8 cellular contexts compared by ENCODE assay signal in the genomic region with DNA sequence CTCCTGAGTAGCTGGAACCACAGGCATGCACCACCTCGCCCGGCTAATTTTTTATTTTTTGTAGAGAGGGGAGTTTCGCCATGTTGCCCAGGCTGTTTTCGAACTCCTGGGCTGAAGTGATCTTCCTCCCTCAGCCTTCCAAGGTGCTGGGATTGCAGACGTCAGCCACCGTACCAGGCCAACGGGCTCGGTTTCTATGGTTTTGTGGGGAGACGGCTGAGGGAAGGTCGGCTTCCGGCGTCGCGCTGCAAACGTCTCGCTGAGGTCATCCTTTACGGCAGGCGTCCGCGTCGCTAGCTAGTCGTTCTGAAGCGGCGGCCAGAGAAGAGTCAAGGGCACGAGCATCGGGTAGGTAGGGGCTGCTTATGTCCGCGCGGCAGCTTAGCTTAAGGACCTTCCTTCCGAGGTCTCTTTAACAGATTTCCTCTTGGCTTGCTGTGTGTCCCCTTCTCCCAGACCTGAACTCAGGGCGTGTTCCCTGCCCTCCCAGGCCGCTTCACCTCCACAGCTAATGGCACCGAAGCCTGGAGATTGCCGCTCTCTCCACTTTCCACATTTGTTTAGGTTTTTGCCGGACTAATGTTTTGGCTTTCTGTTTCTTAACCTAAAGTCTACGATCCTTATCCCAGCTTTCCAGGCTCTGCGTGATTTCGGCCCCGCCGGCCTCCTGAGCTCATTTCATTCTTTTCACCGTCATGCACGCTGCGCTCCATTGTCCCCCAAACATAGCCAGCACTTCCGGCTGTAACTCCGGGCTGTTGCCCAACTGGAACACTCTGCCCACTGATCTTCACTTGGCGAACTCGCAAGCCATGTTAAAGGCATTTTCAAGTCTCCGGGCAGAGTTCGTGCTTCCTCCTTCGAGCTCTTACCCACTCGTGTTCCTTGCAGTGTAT. TPM values are rescaled to one million over a fixed set of nuclear protein-coding genes. Genes with fewer than 3 reads are reported as not detected.
DNase-seq lines count a peak whose midpoint lies in the region; ATAC-seq and TF ChIP-seq lines count a peak whose summit lies in the region.

Gene NDUFS5, plus strand, starts transcription at position 300 of the 896 bp plus-strand sequence. CDS start 2,375 bp downstream, outside the sequence.

- H3K9me3 Mint-ChIP-seq in GM23338 (peaks cover 7% of the 10 kb centered on the region; the same call in 1 of the 3 replicates), natural killer cell (no peaks in the 10 kb centered on the region)
- no peaks in the 10 kb centered on the region for H3K9me3 Mint-ChIP-seq in activated T-helper 2 cell treated with anti-CD3 and anti-CD28 coated beads, Interferon-gamma antibody, Interleukin-2, Interleukin-4, amounts not matched to agents 10 μg/mL and 5 μg/mL and 100 μg/mL, durations not matched to agents 14 hours and 24 hours and 36 hours

- peak within 1 kb of the TSS; percentile 67 for H2AFZ ChIP-seq in GM23338

- intact Hi-C loops in activated T-helper 2 cell treated with anti-CD3 and anti-CD28 coated beads, Interferon-gamma antibody, Interleukin-2, Interleukin-4, amounts not matched to agents 10 μg/mL and 5 μg/mL and 100 μg/mL, durations not matched to agents 14 hours and 24 hours and 36 hours (cut with micrococcal nuclease) = loop anchor here (1.0 kb wide), 1 partner anchor 34 kb away; no protein-coding TSS in a partner anchor
- intact Hi-C loops in natural killer cell (cut with micrococcal nuclease) = loop anchor here (2.0 to 5.0 kb wide), 3 partner anchors 35 to 167 kb away; partner anchors contain the start of genes AKIRIN1, MYCBP and RRAGC

- H3K4me2 ChIP-seq in GM23338 = peak within 1 kb of the TSS; percentile 78

- H3K27me3 Mint-ChIP-seq in GM23338 (ENCODE audit: insufficient read depth, low read depth, poor library complexity) = peaks cover 10% of the 10 kb centered on the region
- no peaks in the 10 kb centered on the region for H3K27me3 Mint-ChIP-seq in activated T-helper 2 cell treated with anti-CD3 and anti-CD28 coated beads, Interferon-gamma antibody, Interleukin-2, Interleukin-4, amounts not matched to agents 10 μg/mL and 5 μg/mL and 100 μg/mL, durations not matched to agents 14 hours and 24 hours and 36 hours (ENCODE audit: low read depth)
- H3K27me3 Mint-ChIP-seq in natural killer cell (ENCODE audit: low read depth in 2 of 2) = peaks cover 6 to 10% of the 10 kb centered on the region in 2 donors

- peaks cover 50% of the 10 kb centered on the region for H3K79me2 ChIP-seq in GM23338 (replicated peaks; ENCODE audit: insufficient read depth)

- ATAC-seq in GM23338 (peak; percentile 92), RWPE2 (ENCODE audit: low read depth) (peak; percentile 90), natural killer cell (peak; percentile 92 to 95 (median 92))

- peak within 1 kb of the TSS; percentile 92 for H3K4me3 Mint-ChIP-seq in GM23338
- peak within 1 kb of the TSS; percentile 100 for H3K4me3 Mint-ChIP-seq in activated T-helper 2 cell treated with anti-CD3 and anti-CD28 coated beads, Interferon-gamma antibody, Interleukin-2, Interleukin-4, amounts not matched to agents 10 μg/mL and 5 μg/mL and 100 μg/mL, durations not matched to agents 14 hours and 24 hours and 36 hours (ENCODE audit: low read depth)
- peak within 1 kb of the TSS; percentile 93 for H3K4me3 Mint-ChIP-seq in natural killer cell

- no peaks in the 10 kb centered on the region for H3K9me2 ChIP-seq in GM23338 (ENCODE audit: insufficient read depth)

- H3K9me3 ChIP-seq in RWPE2 (ENCODE audit: severe bottlenecking) = no peaks in the 10 kb centered on the region

- peaks cover 8% of the 10 kb centered on the region for H4K20me1 ChIP-seq in GM23338 (replicated peaks; ENCODE audit: insufficient read depth)

- peaks cover 4% of the 10 kb centered on the region; the same call in 1 of the 2 replicates for H3K4me1 ChIP-seq in GM23338 (ENCODE audit: insufficient read depth)
- no peaks in the 10 kb centered on the region for H3K4me1 ChIP-seq in RWPE2 (ENCODE audit: insufficient read depth, poor library complexity, severe bottlenecking)

- TF ChIP-seq CTCF in GM23338 (conservative IDR thresholded peaks at IDR 0.05; ENCODE audit: low read depth in 2 of 2) (no peak), LNCaP clone FGC (IDR thresholded peaks at IDR 0.05; ENCODE audit: control insufficient read depth, extremely low read depth, insufficient read depth) (no peak), RWPE2 (IDR thresholded peaks at IDR 0.05; ENCODE audit: poor library complexity, severe bottlenecking) (no peak), natural killer cell (IDR thresholded peaks at IDR 0.05) (no peak)

- H3K27me3 ChIP-seq in GM23338 (ENCODE audit: insufficient read depth) (no peaks in the 10 kb centered on the region), RWPE2 (ENCODE audit: insufficient read depth, poor library complexity, severe bottlenecking) (no peaks in the 10 kb centered on the region)

- DNase-seq in DMS79 treated with DMSO at 0.1 percent for 48 hours (lab: John Stamatoyannopoulos, UW) (peak; percentile 93), GM23338 (ENCODE audit: low spot score) (peak; percentile 97), LNCaP clone FGC (ENCODE audit: low read depth) (peak; percentile 89), RWPE2 (ENCODE audit: low spot score) (peak; percentile 90), fibroblast of peridontal ligament (ENCODE audit: extremely low read depth) (peak; percentile 89), natural killer cell (peak; percentile 74)
- peak; percentile 79 for DNase-seq in activated T-helper 2 cell treated with anti-CD3 and anti-CD28 coated beads, Interferon-gamma antibody, Interleukin-2, Interleukin-4, amounts not matched to agents 10 μg/mL and 5 μg/mL and 100 μg/mL, durations not matched to agents 14 hours and 24 hours and 36 hours (ENCODE audit: low spot score)
- DNase-seq in stimulated activated naive CD4-positive, alpha-beta T cell (lab: John Stamatoyannopoulos, UW) = peak; percentile 68 to 84 (median 72)

- H3K4me3 ChIP-seq in GM23338 = peak within 1 kb of the TSS; percentile 89
- H3K4me3 ChIP-seq in LNCaP clone FGC (ENCODE audit: low read depth, low read length) = peak within 1 kb of the TSS; percentile 89
- H3K4me3 ChIP-seq in RWPE2 (ENCODE audit: severe bottlenecking) = peak within 1 kb of the TSS; percentile 82

- H3K36me3 ChIP-seq in GM23338 (ENCODE audit: insufficient read depth) (peaks cover 29% of the 10 kb centered on the region), RWPE2 (ENCODE audit: low read depth) (peaks cover 40% of the 10 kb centered on the region)

- H3K27ac Mint-ChIP-seq in GM23338 (peak within 1 kb of the TSS; percentile 99), natural killer cell (peak within 1 kb of the TSS; percentile 89 to 95)
- H3K27ac Mint-ChIP-seq in activated T-helper 2 cell treated with anti-CD3 and anti-CD28 coated beads, Interferon-gamma antibody, Interleukin-2, Interleukin-4, amounts not matched to agents 10 μg/mL and 5 μg/mL and 100 μg/mL, durations not matched to agents 14 hours and 24 hours and 36 hours = peak within 1 kb of the TSS; percentile 100

- H3K27ac ChIP-seq in GM23338 (ENCODE audit: low read depth) (peak within 1 kb of the TSS; percentile 98), RWPE2 (ENCODE audit: poor library complexity, severe bottlenecking) (peak within 1 kb of the TSS; percentile 71)

- H3K36me3 Mint-ChIP-seq in GM23338 (ENCODE audit: low read depth) (peaks cover 42% of the 10 kb centered on the region), natural killer cell (peaks cover 4% of the 10 kb centered on the region)
- peaks cover 32% of the 10 kb centered on the region for H3K36me3 Mint-ChIP-seq in activated T-helper 2 cell treated with anti-CD3 and anti-CD28 coated beads, Interferon-gamma antibody, Interleukin-2, Interleukin-4, amounts not matched to agents 10 μg/mL and 5 μg/mL and 100 μg/mL, durations not matched to agents 14 hours and 24 hours and 36 hours (ENCODE audit: low read depth)

- H3F3A ChIP-seq in GM23338 (replicated peaks; ENCODE audit: low read depth) = peaks cover 9% of the 10 kb centered on the region

- H3K4me1 Mint-ChIP-seq in GM23338 = peaks cover 9% of the 10 kb centered on the region
- peaks cover 16% of the 10 kb centered on the region for H3K4me1 Mint-ChIP-seq in activated T-helper 2 cell treated with anti-CD3 and anti-CD28 coated beads, Interferon-gamma antibody, Interleukin-2, Interleukin-4, amounts not matched to agents 10 μg/mL and 5 μg/mL and 100 μg/mL, durations not matched to agents 14 hours and 24 hours and 36 hours (ENCODE audit: low read depth)
- peaks cover 19% of the 10 kb centered on the region in 2 donors for H3K4me1 Mint-ChIP-seq in natural killer cell

TF ChIP-seq in GM23338, 12 proteins besides CTCF, POLR2A, EP300 and RAD21 (continues in another document):
- TF ChIP-seq CREB1 (CRISPR knock-in tag; IDR thresholded peaks at IDR 0.05; ENCODE audit: low read depth) = peak; percentile 80
- no peak for TF ChIP-seq EZH2 (IDR thresholded peaks at IDR 0.05; ENCODE audit: low read depth, unreplicated experiment)
- no peak for TF ChIP-seq REST (IDR thresholded peaks at IDR 0.05; ENCODE audit: unreplicated experiment)

RNA-seq across cellular contexts. Expression of gene NDUFS5, which starts in this region (rescaled TPM):
- 532 and 878 TPM in 2 replicates for total RNA-seq in GM23338 (2014; rRNA removed; shearing (Covaris generic))
- 2,534 and 2,723 TPM in 2 replicates for polyA plus RNA-seq in GM23338 (2016; fragmentation: Nextera tagmentation; extraction: Ambion mirVana)
- 173 and 188 TPM in 2 replicates for total RNA-seq in activated T-helper 2 cell treated with anti-CD3 and anti-CD28 coated beads, Interferon-gamma antibody, Interleukin-2, Interleukin-4, amounts not matched to agents 10 μg/mL and 5 μg/mL and 100 μg/mL, durations not matched to agents 14 hours and 24 hours and 36 hours
- total RNA-seq in natural killer cell = 10 to 100 TPM; 63.6 to 72.9 (median 71.1) TPM

Comparison
In these comparisons a context has a peak if more than half of its experiments do, and no peak if none do; other contexts are left out.
1. Peak in every context shown above with its lines: DNase-seq, ATAC-seq, H3K4me3 ChIP-seq and H3K27ac ChIP-seq.